ENCODE assay signal across 23 cellular contexts in genomic region chr9:77939149-77939668, GRCh38.
DNase-seq lines count a peak whose midpoint lies in the region; ATAC-seq and TF ChIP-seq lines count a peak whose summit lies in the region.
"Had no signal": no experiment of that assay in that cellular context is flagged by ENCODE, and none has a peak within 500 bp of the region (broad histone marks: within the 10 kb centered on the region; RNA-seq: fewer than 3 reads in every experiment).

No MANE protein-coding gene starts in this region.

- no peak for DNase-seq in DND-41
- DNase-seq in M059J (ENCODE audit: low read depth) = peak; percentile 39
- peak; percentile 24 for DNase-seq in brain microvascular endothelial cell
- peak; percentile 72 for DNase-seq in iris pigment epithelial cell (ENCODE audit: low read depth)
- no peak for DNase-seq in SHP77 treated with DMSO at 0.1 percent for 48 hours (lab: John Stamatoyannopoulos, UW)
- DNase-seq in esophagus muscularis mucosa (ENCODE audit: extremely low spot score) = no peak
- DNase-seq: activated gamma-delta T cell; activated naive CD8-positive, alpha-beta T cell treated with anti-CD3 and anti-CD28 coated beads, Interleukin-2, amount 10 ng/mL, durations not matched to agents 7 days and 5 days; activated T-cell treated with anti-CD3 and anti-CD28 coated beads for 4 hours; body of pancreas; cerebellar nuclear complex; Karpas-422; left ventricle myocardium inferior; mesenchymal stem cell; NCI-H146; NCI-H2107; stimulated activated naive CD4-positive, alpha-beta T cell treated with Interleukin-2 at 50 U/mL for 16 hours had no signal

- 87% methylated on average over 2 of the region's 2 CpGs for WGBS in esophagus muscularis mucosa

- ATAC-seq in DND-41 (ENCODE audit: insufficient read depth, low read depth) = no peak
- ATAC-seq in GM21529 (IDR thresholded peaks at IDR 0.05; ENCODE audit: unreplicated experiment) = no peak
- ATAC-seq: body of pancreas, Right ventricle myocardium inferior, SK-N-SH treated with all-trans-retinoic acid at 6 μM for 48 hours had no signal

- H3K4me1 ChIP-seq in DND-41 (ENCODE audit: insufficient read depth, low read length) (peaks cover 10% of the 10 kb centered on the region), esophagus muscularis mucosa (peaks cover 3 to 41% (median 34%) of the 10 kb centered on the region in 4 donors)

- no peak for TF ChIP-seq POLR2A in esophagus muscularis mucosa (IDR thresholded peaks at IDR 0.05; ENCODE audit: low read depth)

- in situ Hi-C loops in brain microvascular endothelial cell (cut with HindIII; ENCODE audit: low pct_ligation_motif_present, low sequenced_read_pairs) = no loop called here

- no peak overlapping the region for H3K4me2 ChIP-seq in DND-41 (ENCODE audit: insufficient read depth, low read length)

- no peak overlapping the region for H3K9ac ChIP-seq in DND-41 (ENCODE audit: low read depth, low read length)

- no peaks in the 10 kb centered on the region for H3K9me3 ChIP-seq in DND-41 (ENCODE audit: insufficient read depth, low read length, severe bottlenecking)
- H3K9me3 ChIP-seq in esophagus muscularis mucosa = no peaks in the 10 kb centered on the region
- H3K9me3 ChIP-seq: body of pancreas, left ventricle myocardium inferior, thoracic aorta, vagina had no signal

- peaks cover 16% of the 10 kb centered on the region for H4K20me1 ChIP-seq in DND-41 (ENCODE audit: insufficient read depth, low read length)

- H3K27me3 ChIP-seq in DND-41 (ENCODE audit: insufficient read depth, low read length, poor library complexity) (no peaks in the 10 kb centered on the region), brain microvascular endothelial cell (replicated peaks) (no peaks in the 10 kb centered on the region), esophagus muscularis mucosa (no peaks in the 10 kb centered on the region)
- H3K27me3 ChIP-seq: body of pancreas, vagina had no signal

- H3K79me2 ChIP-seq in DND-41 (ENCODE audit: insufficient read depth, low read length) = peaks cover 97% of the 10 kb centered on the region

- peaks cover 9% of the 10 kb centered on the region; the same call in 1 of the 2 replicates for H3K36me3 ChIP-seq in DND-41 (ENCODE audit: insufficient read depth, low read length)
- no peaks in the 10 kb centered on the region for H3K36me3 ChIP-seq in brain microvascular endothelial cell (replicated peaks)
- no peaks in the 10 kb centered on the region for H3K36me3 ChIP-seq in esophagus muscularis mucosa
- H3K36me3 ChIP-seq: left ventricle myocardium inferior, thoracic aorta, vagina had no signal

- no peak overlapping the region for H3K4me3 ChIP-seq in DND-41 (ENCODE audit: low read depth in 1 of 2, low read length in 2 of 2)
- H3K4me3 ChIP-seq in brain microvascular endothelial cell (ENCODE audit: low read depth, low read length) = no peak overlapping the region
- H3K4me3 ChIP-seq in esophagus muscularis mucosa = no peak overlapping the region
- H3K4me3 ChIP-seq: body of pancreas, left ventricle myocardium inferior, skin epidermis, thoracic aorta, vagina had no signal

- intact Hi-C loops in esophagus muscularis mucosa (cut with DNase I) = no loop called here

- H2AFZ ChIP-seq in DND-41 (ENCODE audit: low read depth, low read length) = no peak overlapping the region

- TF ChIP-seq CTCF in DND-41 (IDR thresholded peaks at IDR 0.05; ENCODE audit: borderline replicate concordance, extremely low read depth, low read length, poor library complexity, severe bottlenecking) (no peak), brain microvascular endothelial cell (IDR thresholded peaks at IDR 0.05; ENCODE audit: low read depth, low read length, missing control alignments) (no peak), esophagus muscularis mucosa (IDR thresholded peaks at IDR 0.05) (no peak)

- TF ChIP-seq EP300 in esophagus muscularis mucosa (IDR thresholded peaks at IDR 0.05) = no peak

- H3K27ac ChIP-seq in DND-41 (ENCODE audit: low read length) = peak overlapping the region; percentile 44; the same call in 1 of the 2 replicates
- no peak overlapping the region for H3K27ac ChIP-seq in brain microvascular endothelial cell
- no peak overlapping the region for H3K27ac ChIP-seq in esophagus muscularis mucosa (replicated peaks in 1 of 4)
- H3K27ac ChIP-seq: body of pancreas, left ventricle myocardium inferior, skin epidermis, thoracic aorta, vagina had no signal

Comparison
In these comparisons a context has a peak if more than half of its experiments do, and no peak if none do; other contexts are left out.
1. DNase-seq: peak in M059J (single experiment), brain microvascular endothelial cell (single experiment) and iris pigment epithelial cell (single experiment); none in DND-41 (single experiment), SHP77 treated with DMSO at 0.1 percent for 48 hours (single experiment) and esophagus muscularis mucosa (single experiment).